Comparison of ENCODE assay signal across 21 cellular contexts in genomic region chr1:39363267-39363666, GRCh38.
"Had no signal": no experiment of that assay in that cellular context is flagged by ENCODE, and none has a peak within 500 bp of the region (broad histone marks: within the 10 kb centered on the region; RNA-seq: fewer than 3 reads in every experiment).

No MANE protein-coding gene starts in this region.

- H3K9me3 Mint-ChIP-seq: activated CD4-positive, alpha-beta memory T cell treated with anti-CD3 and anti-CD28 coated beads, Interleukin-2, amount 10 ng/mL, durations not matched to agents 7 days and 5 days; activated T-helper 2 cell treated with anti-CD3 and anti-CD28 coated beads, Interferon-gamma antibody, Interleukin-2, Interleukin-4, amounts not matched to agents 10 μg/mL and 5 μg/mL and 100 μg/mL, durations not matched to agents 14 hours and 24 hours and 36 hours; brain; stimulated activated memory B cell treated with anti-CD40 and anti-IgM and Interleukin-4, amounts not matched to agents 10 μg/mL and 1 μg/mL and 100 μg/mL, for 72 hours; WTC11 had no signal

- H3K27ac ChIP-seq: foreskin keratinocyte, testis, uterus had no signal

- FAIRE-seq: small intestine had no signal

- H3K9me3 ChIP-seq: testis, uterus had no signal

- H3K4me3 ChIP-seq: lung, testis, uterus had no signal

- ATAC-seq: foreskin keratinocyte; left lobe of liver; sciatic nerve; SK-N-SH treated with all-trans-retinoic acid at 6 μM for 48 hours; stimulated activated memory B cell treated with anti-CD40 and anti-IgM and Interleukin-4, amounts not matched to agents 10 μg/mL and 1 μg/mL and 100 μg/mL, for 72 hours; WTC11 had no signal

- H3K27ac Mint-ChIP-seq: activated CD4-positive, alpha-beta memory T cell treated with anti-CD3 and anti-CD28 coated beads, Interleukin-2, amount 10 ng/mL, durations not matched to agents 7 days and 5 days; activated T-helper 2 cell treated with anti-CD3 and anti-CD28 coated beads, Interferon-gamma antibody, Interleukin-2, Interleukin-4, amounts not matched to agents 10 μg/mL and 5 μg/mL and 100 μg/mL, durations not matched to agents 14 hours and 24 hours and 36 hours; stimulated activated memory B cell treated with anti-CD40 and anti-IgM and Interleukin-4, amounts not matched to agents 10 μg/mL and 1 μg/mL and 100 μg/mL, for 72 hours; WTC11 had no signal

- H3K4me1 ChIP-seq: foreskin keratinocyte, testis had no signal

- H3K27me3 ChIP-seq: foreskin keratinocyte, testis, uterus had no signal

- H3K27me3 Mint-ChIP-seq: activated CD4-positive, alpha-beta memory T cell treated with anti-CD3 and anti-CD28 coated beads, Interleukin-2, amount 10 ng/mL, durations not matched to agents 7 days and 5 days; brain; stimulated activated memory B cell treated with anti-CD40 and anti-IgM and Interleukin-4, amounts not matched to agents 10 μg/mL and 1 μg/mL and 100 μg/mL, for 72 hours had no signal

- H3K36me3 ChIP-seq: uterus had no signal

- H3K4me1 Mint-ChIP-seq: activated CD4-positive, alpha-beta memory T cell treated with anti-CD3 and anti-CD28 coated beads, Interleukin-2, amount 10 ng/mL, durations not matched to agents 7 days and 5 days; brain; stimulated activated memory B cell treated with anti-CD40 and anti-IgM and Interleukin-4, amounts not matched to agents 10 μg/mL and 1 μg/mL and 100 μg/mL, for 72 hours; WTC11 had no signal

- DNase-seq: activated CD4-positive, alpha-beta memory T cell treated with anti-CD3 and anti-CD28 coated beads, Interleukin-2, amount 10 ng/mL, durations not matched to agents 7 days and 5 days; activated naive CD4-positive, alpha-beta T cell; aorta; effector memory CD4-positive, alpha-beta T cell; foreskin keratinocyte; nucleus accumbens; posterior cingulate gyrus; small intestine; stimulated activated CD4-positive, alpha-beta T cell treated with anti-CD3 and anti-CD28 coated beads, Interleukin-2, amount 100 ng/mL, for 24 hours; T-helper 9 cell; testis; trophoblast cell; uterus had no signal

- H3K4me3 Mint-ChIP-seq: activated CD4-positive, alpha-beta memory T cell treated with anti-CD3 and anti-CD28 coated beads, Interleukin-2, amount 10 ng/mL, durations not matched to agents 7 days and 5 days; brain; stimulated activated memory B cell treated with anti-CD40 and anti-IgM and Interleukin-4, amounts not matched to agents 10 μg/mL and 1 μg/mL and 100 μg/mL, for 72 hours; WTC11 had no signal
